ENCODE assay signal across 24 cellular contexts in genomic region chr6:81758221-81758620, GRCh38.
"Had no signal": no experiment of that assay in that cellular context is flagged by ENCODE, and none has a peak within 500 bp of the region (broad histone marks: within the 10 kb centered on the region; RNA-seq: fewer than 3 reads in every experiment).

No MANE protein-coding gene starts in this region.

- H3K4me3 ChIP-seq: breast epithelium, colonic mucosa, dorsolateral prefrontal cortex, esophagus muscularis mucosa, heart right ventricle, lower lobe of right lung, mucosa of descending colon, thyroid gland, upper lobe of right lung had no signal

- H3K9me3 ChIP-seq: breast epithelium, colonic mucosa, esophagus muscularis mucosa, heart right ventricle, lower lobe of right lung, mucosa of descending colon, thyroid gland, upper lobe of right lung had no signal

- H3K4me1 ChIP-seq: breast epithelium, parathyroid adenoma had no signal

- H3K9ac ChIP-seq: parathyroid adenoma had no signal

- H3K79me2 ChIP-seq: parathyroid adenoma had no signal

- H3K36me3 ChIP-seq: breast epithelium, colonic mucosa, esophagus muscularis mucosa, heart right ventricle, lower lobe of right lung, thyroid gland, upper lobe of right lung had no signal

- ATAC-seq: heart right ventricle, lower lobe of right lung, mucosa of descending colon, right cardiac atrium, upper lobe of right lung, WTC11 had no signal

- DNase-seq: activated CD4-positive, alpha-beta T cell treated with anti-CD3 and anti-CD28 coated beads, Interleukin-2, amount 50 U/mL, for 4 hours; activated CD8-positive, alpha-beta memory T cell treated with anti-CD3 and anti-CD28 coated beads for 24 hours; activated CD8-positive, alpha-beta memory T cell treated with anti-CD3 and anti-CD28 coated beads, Interleukin-2, amount 50 U/mL, for 4 hours; activated naive CD4-positive, alpha-beta T cell; activated T-cell treated with anti-CD3 and anti-CD28 coated beads, Interleukin-2, amount 50 U/mL, for 24 hours; amniotic stem cell; colonic mucosa; dorsolateral prefrontal cortex; heart right ventricle; lower lobe of right lung; mesendoderm; mucosa of descending colon; nephron progenitor cell; nucleus accumbens; right cardiac atrium; stimulated activated CD4-positive, alpha-beta T cell treated with anti-CD3 and anti-CD28 coated beads, Interleukin-1b, Interleukin-23, amount 100 ng/mL, for 48 hours; substantia nigra; T-helper 9 cell; thyroid gland; upper lobe of right lung had no signal

- H3K27me3 ChIP-seq: breast epithelium, colonic mucosa, esophagus muscularis mucosa, heart right ventricle, thyroid gland, upper lobe of right lung had no signal

- H2AFZ ChIP-seq: parathyroid adenoma had no signal

- H3K27ac ChIP-seq: breast epithelium, colonic mucosa, dorsolateral prefrontal cortex, esophagus muscularis mucosa, heart right ventricle, lower lobe of right lung, parathyroid adenoma, thyroid gland, upper lobe of right lung had no signal
